In the genomic region with DNA sequence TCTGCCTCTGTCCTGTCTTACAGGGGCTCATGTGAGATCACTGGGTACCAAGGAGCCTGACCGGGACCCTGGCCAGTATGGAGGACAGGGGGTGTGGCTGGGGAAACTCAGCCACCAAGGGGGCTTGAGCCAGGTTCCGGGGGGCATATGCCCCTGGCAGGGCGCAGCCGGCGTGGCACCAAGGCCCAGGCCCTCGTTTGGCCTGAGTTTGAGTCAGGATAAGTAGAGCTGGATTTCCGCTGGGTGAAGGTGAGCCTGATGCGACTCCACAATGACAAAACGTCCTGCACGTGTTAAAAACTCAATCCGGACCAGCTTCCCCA, we compare ENCODE assay signal across 8 cellular contexts. TPM values are rescaled to one million over a fixed set of nuclear protein-coding genes. Genes with fewer than 3 reads are reported as not detected.
DNase-seq lines count a peak whose midpoint lies in the region; ATAC-seq and TF ChIP-seq lines count a peak whose summit lies in the region.

No MANE protein-coding gene starts in this region.

- no peak overlapping the region for H2BK15ac ChIP-seq in mesendoderm (replicated peaks; ENCODE audit: low read depth)

- no peak for DNase-seq in GM12865 (ENCODE audit: low read depth)
- DNase-seq in adipocyte (ENCODE audit: low read depth): no peak
- no peak for DNase-seq in mesendoderm
- no peak for DNase-seq in NCI-H510A treated with DMSO at 0.1 percent for 48 hours (lab: John Stamatoyannopoulos, UW)
- DNase-seq in DMS53 treated with DMSO at 0.1 percent for 48 hours (lab: John Stamatoyannopoulos, UW; ENCODE audit: unreplicated experiment): no peak
- DNase-seq in cortex of kidney (lab: John Stamatoyannopoulos, UW): no peak
- no peak for DNase-seq in RKO (ENCODE audit: low spot score)

- no peak overlapping the region for H2BK120ac ChIP-seq in mesendoderm (ENCODE audit: low read depth, low read length)

- H4K8ac ChIP-seq in mesendoderm (ENCODE audit: low read depth, low read length): no peak overlapping the region

- no CpG with 5 or more reads among the region's 11 CpGs for WGBS in mesendoderm (ENCODE audit: extremely low coverage, insufficient coverage, low lambda C conversion rate)

- peak overlapping the region; percentile 17 for H3K18ac ChIP-seq in mesendoderm (ENCODE audit: low read length)

- H3K4me3 ChIP-seq in GM12865 (ENCODE audit: low read depth, low read length): peak overlapping the region; percentile 57
- peak overlapping the region; percentile 74 for H3K4me3 ChIP-seq in adipocyte (ENCODE audit: low read length)
- H3K4me3 ChIP-seq in mesendoderm (ENCODE audit: low read length): no peak overlapping the region

- peak overlapping the region; percentile 20 for H3K4me2 ChIP-seq in mesendoderm (ENCODE audit: low read length)

- peak overlapping the region; percentile 83 for H3K9ac ChIP-seq in adipocyte (ENCODE audit: low read length)
- peak overlapping the region; percentile 55 for H3K9ac ChIP-seq in mesendoderm (ENCODE audit: low read length)

- H3K56ac ChIP-seq in mesendoderm (ENCODE audit: low read length): peak overlapping the region; percentile 73

- ATAC-seq in HG02943 (IDR thresholded peaks at IDR 0.05; ENCODE audit: low read depth, unreplicated experiment): peak; percentile 17

- peak overlapping the region; percentile 85 for H4K5ac ChIP-seq in mesendoderm (ENCODE audit: low read length)

- no peak overlapping the region for H2BK5ac ChIP-seq in mesendoderm (ENCODE audit: low read length)

- H3K36me3 ChIP-seq in adipocyte (ENCODE audit: control insufficient read depth, insufficient read depth, low read length, severe bottlenecking) (no peaks in the 10 kb centered on the region), mesendoderm (ENCODE audit: control insufficient read depth, insufficient read depth, low read length) (no peaks in the 10 kb centered on the region)

- peak overlapping the region; percentile 46 for H3K4ac ChIP-seq in mesendoderm (ENCODE audit: low read depth, low read length)

- H3K4me1 ChIP-seq in adipocyte (ENCODE audit: control insufficient read depth, insufficient read depth, low read length) (peaks cover 16% of the 10 kb centered on the region), mesendoderm (ENCODE audit: control insufficient read depth, low read depth, low read length) (peaks cover 4% of the 10 kb centered on the region)

- H2AK5ac ChIP-seq in mesendoderm (ENCODE audit: low read length): no peak overlapping the region

- TF ChIP-seq CTCF in GM12865 (IDR thresholded peaks at IDR 0.05; ENCODE audit: insufficient read depth, low read depth, low read length, missing control alignments): no peak

- H3K27me3 ChIP-seq in adipocyte (replicated peaks; ENCODE audit: control insufficient read depth, insufficient read depth, low read length) (no peaks in the 10 kb centered on the region), mesendoderm (ENCODE audit: insufficient read depth, low read length, poor library complexity) (no peaks in the 10 kb centered on the region)

- H3K79me1 ChIP-seq in mesendoderm (ENCODE audit: low read length): peaks cover 11% of the 10 kb centered on the region

- no peak overlapping the region for H3K23ac ChIP-seq in mesendoderm (ENCODE audit: low read length)

- no peak overlapping the region for H3K27ac ChIP-seq in mesendoderm (ENCODE audit: low read depth, low read length)

- H3K9me3 ChIP-seq in adipocyte (ENCODE audit: control insufficient read depth, low read length): no peaks in the 10 kb centered on the region

- H3K79me2 ChIP-seq in mesendoderm (ENCODE audit: control insufficient read depth, insufficient read depth, low read length): peaks cover 3% of the 10 kb centered on the region

RNA-seq across cellular contexts. Expression of gene TSPAN17, which starts 0.6 kb away (rescaled TPM):
- 26.2 TPM for polyA plus RNA-seq in mesendoderm (2013, experiment 1 of 2)
- 27.6 TPM for polyA plus RNA-seq in mesendoderm (2013, experiment 2 of 2)

RNA-seq across cellular contexts. Expression of gene EIF4E1B, which starts 16.2 kb away (rescaled TPM):
- 0.17 TPM for polyA plus RNA-seq in mesendoderm (2013, experiment 1 of 2)
- 0.11 TPM for polyA plus RNA-seq in mesendoderm (2013, experiment 2 of 2)

RNA-seq across cellular contexts. Expression of gene SNCB, which starts 16.3 kb away (rescaled TPM):
- 1.0 TPM for polyA plus RNA-seq in mesendoderm (2013, experiment 1 of 2)
- 1.4 TPM for polyA plus RNA-seq in mesendoderm (2013, experiment 2 of 2)

RNA-seq across cellular contexts. Expression of gene GPRIN1, which starts 36.7 kb away (rescaled TPM):
- polyA plus RNA-seq in mesendoderm (2013, experiment 1 of 2): 4.0 TPM
- 4.2 TPM for polyA plus RNA-seq in mesendoderm (2013, experiment 2 of 2)
